24 cellular contexts compared by ENCODE assay signal in the genomic region with DNA sequence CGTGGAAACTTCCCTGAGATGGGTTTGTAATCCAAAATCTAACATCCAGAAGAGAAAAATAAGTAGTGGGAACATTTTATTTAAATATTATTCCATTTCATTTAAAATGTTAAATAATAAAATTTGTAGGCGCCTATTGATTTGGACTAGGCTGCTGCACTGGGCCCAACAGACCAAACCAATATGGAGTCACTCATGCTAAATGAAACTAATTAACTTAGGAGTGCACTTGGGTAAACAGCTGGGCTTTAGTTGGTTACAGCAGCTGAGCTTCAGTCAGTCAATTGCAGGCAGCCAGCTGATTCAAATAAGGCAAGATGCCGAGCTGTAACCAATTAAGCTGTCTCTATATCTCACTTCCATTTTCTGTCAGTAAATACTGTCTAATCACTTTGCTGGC.
"Had no signal": no experiment of that assay in that cellular context is flagged by ENCODE, and none has a peak within 500 bp of the region (broad histone marks: within the 10 kb centered on the region; RNA-seq: fewer than 3 reads in every experiment).

No MANE protein-coding gene starts in this region.

- H3K27ac ChIP-seq: neutrophil, tibial artery, upper lobe of right lung, vagina had no signal

- H3K27me3 ChIP-seq: neutrophil, spleen, tibial artery, upper lobe of right lung, vagina had no signal

- H3K4me1 ChIP-seq: tibial artery, upper lobe of right lung, vagina had no signal

- FAIRE-seq: endometrium, frontal cortex, islet of Langerhans had no signal

- H3K9me3 ChIP-seq: heart right ventricle, neutrophil, spleen, tibial artery, upper lobe of right lung, vagina had no signal

- ATAC-seq: esophagus mucosa; heart right ventricle; naive thymus-derived CD4-positive, alpha-beta T cell; sciatic nerve; stimulated activated memory B cell treated with anti-CD40 and anti-IgM and Interleukin-4, amounts not matched to agents 10 μg/mL and 1 μg/mL and 100 μg/mL, for 72 hours had no signal

- H3K27ac Mint-ChIP-seq: naive thymus-derived CD4-positive, alpha-beta T cell; nephron progenitor cell; stimulated activated naive CD8-positive, alpha-beta T cell treated with anti-CD3 and anti-CD28 coated beads, Interleukin-15, Interleukin-2, amounts not matched to agents 100 ng/mL and 50 ng/mL, for 24 hours had no signal

- H3K9me3 Mint-ChIP-seq: nephron progenitor cell; stimulated activated memory B cell treated with anti-CD40 and anti-IgM and Interleukin-4, amounts not matched to agents 10 μg/mL and 1 μg/mL and 100 μg/mL, for 72 hours; stimulated activated naive CD8-positive, alpha-beta T cell treated with anti-CD3 and anti-CD28 coated beads, Interleukin-15, Interleukin-2, amounts not matched to agents 100 ng/mL and 50 ng/mL, for 24 hours had no signal

- H3K4me3 ChIP-seq: dorsolateral prefrontal cortex, heart right ventricle, spleen, tibial artery, upper lobe of right lung, vagina had no signal

- DNase-seq: dorsolateral prefrontal cortex; effector CD8-positive, alpha-beta T cell; heart right ventricle; hypothalamus; kidney glomerular epithelial cell; mesendoderm; naive thymus-derived CD4-positive, alpha-beta T cell; nephron progenitor cell; posterior cingulate gyrus; spleen; stimulated activated CD4-positive, alpha-beta T cell treated with anti-CD3 and anti-CD28 coated beads, Interleukin-15, amount 100 ng/mL, for 24 hours; stimulated activated CD4-positive, alpha-beta T cell treated with anti-CD3 and anti-CD28 coated beads, Interleukin-1b, Interleukin-23, amount 100 ng/mL, for 48 hours; stimulated activated CD4-positive, alpha-beta T cell treated with anti-CD3 and anti-CD28 coated beads, Interleukin-4, amount 100 ng/mL, for 24 hours; tibial artery; upper lobe of right lung had no signal

- H3K36me3 ChIP-seq: heart right ventricle, neutrophil, spleen, tibial artery, upper lobe of right lung, vagina had no signal

- H3K36me3 Mint-ChIP-seq: naive thymus-derived CD4-positive, alpha-beta T cell; stimulated activated memory B cell treated with anti-CD40 and anti-IgM and Interleukin-4, amounts not matched to agents 10 μg/mL and 1 μg/mL and 100 μg/mL, for 72 hours had no signal

- H3K4me3 Mint-ChIP-seq: naive thymus-derived CD4-positive, alpha-beta T cell; nephron progenitor cell; stimulated activated memory B cell treated with anti-CD40 and anti-IgM and Interleukin-4, amounts not matched to agents 10 μg/mL and 1 μg/mL and 100 μg/mL, for 72 hours; stimulated activated naive CD8-positive, alpha-beta T cell treated with anti-CD3 and anti-CD28 coated beads, Interleukin-15, Interleukin-2, amounts not matched to agents 100 ng/mL and 50 ng/mL, for 24 hours had no signal
